Comparison of ENCODE assay signal across 11 cellular contexts in the genomic region with DNA sequence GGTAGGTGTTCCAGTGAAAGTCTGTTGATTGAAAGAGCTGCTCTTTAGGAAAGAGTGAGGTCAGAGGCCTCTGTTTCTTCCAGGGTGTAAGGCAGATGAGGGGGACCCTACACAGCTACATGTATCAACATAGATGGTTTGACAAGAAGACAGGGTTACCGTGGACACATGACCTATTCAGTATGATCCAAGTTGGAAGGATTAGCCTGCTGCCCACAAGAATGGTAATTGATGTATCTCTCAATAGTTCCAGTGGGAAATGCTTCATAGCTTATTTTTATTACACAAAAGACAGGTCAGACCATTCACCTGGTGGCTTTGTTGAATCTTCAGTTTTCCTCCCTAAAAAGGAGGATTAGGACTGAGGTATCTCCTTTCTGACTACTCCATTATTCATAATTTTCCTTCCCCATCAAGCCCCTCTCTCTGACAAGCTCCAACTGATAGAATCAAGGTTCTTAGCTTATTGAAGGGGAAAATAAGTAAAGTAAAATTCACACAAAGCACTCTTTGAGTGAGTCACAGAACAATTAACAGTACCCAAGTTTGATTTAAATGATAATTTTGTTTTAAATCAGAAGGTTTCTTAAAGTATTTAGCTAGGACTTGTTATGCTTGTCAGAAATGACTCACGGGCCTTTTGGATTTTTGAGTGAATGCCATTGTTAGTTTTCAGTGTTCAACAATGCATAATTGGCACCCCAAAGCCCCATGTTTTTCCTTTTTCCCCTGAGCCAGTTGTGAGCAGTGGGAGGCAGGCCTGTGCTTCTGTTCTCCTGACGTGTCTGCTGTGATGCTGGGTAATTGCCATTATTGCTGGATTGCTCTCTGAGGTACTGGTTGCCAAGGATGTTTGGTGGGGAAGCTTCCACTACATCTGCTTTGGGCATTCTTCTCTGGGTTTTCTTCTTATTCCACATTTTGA.
DNase-seq lines count a peak whose midpoint lies in the region; TF ChIP-seq lines count a peak whose summit lies in the region.
"Had no signal": no experiment of that assay in that cellular context is flagged by ENCODE, and none has a peak within 500 bp of the region (broad histone marks: within the 10 kb centered on the region; RNA-seq: fewer than 3 reads in every experiment).

No MANE protein-coding gene starts in this region.

- POLR2A ChIA-PET in MCF 10A (lab: Yijun Ruan, JAX): interaction anchor here (0.6 to 1.0 kb wide), 5 partner anchors 9 to 658 kb away, joined by 3 to 4 read pairs (median 4); no protein-coding TSS in a partner anchor

- no peak overlapping the region for H3K4me3 Mint-ChIP-seq in MCF 10A (ENCODE audit: unreplicated experiment)

- peaks cover 23% of the 10 kb centered on the region for H3K4me1 Mint-ChIP-seq in MCF 10A (ENCODE audit: insufficient read depth, unreplicated experiment)

- H3K27ac Mint-ChIP-seq in MCF 10A (ENCODE audit: low read depth, unreplicated experiment): peak overlapping the region; percentile 27

- H3K27me3 Mint-ChIP-seq in MCF 10A (ENCODE audit: insufficient read depth, unreplicated experiment): no peaks in the 10 kb centered on the region

- no peak for TF ChIP-seq CTCF in MCF 10A (IDR thresholded peaks at IDR 0.05; ENCODE audit: unreplicated experiment)

- DNase-seq in HS-5 (ENCODE audit: low read depth) (peak; percentile 38), MCF 10A (ENCODE audit: unreplicated experiment) (peak; percentile 49), head of caudate nucleus (peak in 36 of 42 donors; percentile 3 to 76 (median 34)), stromal cell of bone marrow (ENCODE audit: low read depth) (peak; percentile 93), NCI-H2029 treated with DMSO at 0.1 percent for 48 hours (lab: John Stamatoyannopoulos, UW) (no peak), DMS53 treated with DMSO at 0.1 percent for 48 hours (lab: John Stamatoyannopoulos, UW; ENCODE audit: unreplicated experiment) (no peak)
- DNase-seq in central memory CD4-positive, alpha-beta T cell: no peak
- DNase-seq: KBM-7, NCI-H2171 treated with DMSO at 0.1 percent for 48 hours, SJCRH30, trophoblast cell had no signal

- CTCF ChIA-PET in MCF 10A (lab: Yijun Ruan, JAX): interaction anchor here (0.7 to 1.1 kb wide), 2 partner anchors 176 to 901 kb away, joined by 3 to 4 read pairs; no protein-coding TSS in a partner anchor

- H3K36me3 Mint-ChIP-seq in MCF 10A (ENCODE audit: insufficient read depth, unreplicated experiment): no peaks in the 10 kb centered on the region

- H3K9me3 Mint-ChIP-seq in MCF 10A (ENCODE audit: unreplicated experiment): no peaks in the 10 kb centered on the region

- no TSS peak for BruUV-seq in MCF 10A (replicated peaks; lab: Mats Ljungman, UMichigan)

- intact Hi-C loops in MCF 10A (cut with micrococcal nuclease): no loop called here
- intact Hi-C loops in head of caudate nucleus (cut with DNase I): no loop called here

Comparison
In these comparisons a context has a peak if more than half of its experiments do, and no peak if none do; other contexts are left out.
1. DNase-seq: peak in HS-5 (single experiment), MCF 10A (single experiment), head of caudate nucleus (36 of 42) and stromal cell of bone marrow (single experiment); none in NCI-H2029 treated with DMSO at 0.1 percent for 48 hours (single experiment), central memory CD4-positive, alpha-beta T cell (single experiment) and DMS53 treated with DMSO at 0.1 percent for 48 hours (single experiment).